Comparison of ENCODE assay signal across 8 cellular contexts in the genomic region with DNA sequence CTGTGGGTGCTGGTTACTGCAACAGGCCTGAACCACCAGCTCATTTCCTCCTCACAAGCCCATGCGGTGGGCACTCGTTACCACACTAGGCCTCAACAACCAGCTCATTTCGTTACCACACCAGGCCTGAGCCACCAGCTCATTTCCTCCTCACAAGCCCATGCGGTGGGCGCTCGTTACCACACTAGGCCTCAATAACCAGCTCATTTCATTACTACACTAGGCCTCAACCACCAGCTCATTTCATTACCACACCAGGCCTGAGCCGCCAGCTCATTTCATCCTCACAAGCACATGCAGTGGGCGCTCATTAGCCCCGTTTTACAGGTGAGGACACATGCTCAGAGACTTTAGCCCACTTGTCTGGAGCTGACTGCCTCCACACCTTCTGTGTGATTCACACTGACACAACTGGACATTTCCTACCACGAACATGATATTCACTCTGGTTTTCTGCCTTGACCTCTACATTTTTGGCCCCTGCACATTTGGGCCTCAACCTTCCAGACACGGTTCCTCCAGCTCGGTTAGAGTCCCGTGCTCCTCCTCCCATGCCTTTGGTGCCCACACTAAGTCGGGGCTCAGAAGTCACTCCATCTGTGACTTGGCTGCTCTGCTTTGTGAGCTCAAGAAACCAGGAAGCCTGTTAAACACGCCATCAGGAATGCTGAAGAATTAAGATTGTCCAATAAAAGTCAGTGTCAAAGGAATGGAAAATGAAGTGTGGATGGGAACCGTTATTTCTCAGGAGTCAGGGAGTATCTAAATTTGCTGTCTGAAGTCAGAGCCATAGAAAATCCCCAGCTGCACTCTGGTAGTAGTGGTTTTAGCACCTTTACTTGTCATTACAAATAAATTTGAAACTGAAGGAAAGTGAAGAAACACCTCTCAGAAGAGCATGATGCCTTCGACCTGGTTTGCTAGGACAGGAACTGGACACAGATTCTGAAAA. TPM values are rescaled to one million over a fixed set of nuclear protein-coding genes. Genes with fewer than 3 reads are reported as not detected.
DNase-seq lines count a peak whose midpoint lies in the region; ATAC-seq, FAIRE-seq and TF ChIP-seq lines count a peak whose summit lies in the region.

No MANE protein-coding gene starts in this region.

- H3K36me3 ChIP-seq in PC-9 (ENCODE audit: low read depth) = no peaks in the 10 kb centered on the region
- no peaks in the 10 kb centered on the region for H3K36me3 ChIP-seq in astrocyte (ENCODE audit: insufficient read depth, low read length)
- no peaks in the 10 kb centered on the region for H3K36me3 ChIP-seq in kidney (ENCODE audit: control insufficient read depth in 1 of 2, insufficient read depth in 2 of 2, low read length in 2 of 2)

- H4K20me1 ChIP-seq in PC-9 (ENCODE audit: insufficient read depth) (no peaks in the 10 kb centered on the region), astrocyte (ENCODE audit: insufficient read depth, low read length) (no peaks in the 10 kb centered on the region)

- H3K27me3 ChIP-seq in PC-9 (ENCODE audit: insufficient read depth, low read depth) (peaks cover 50% of the 10 kb centered on the region), astrocyte (ENCODE audit: insufficient read depth, low read length) (no peaks in the 10 kb centered on the region)

- H3K27ac Mint-ChIP-seq in astrocyte (ENCODE audit: unreplicated experiment) = peak overlapping the region; percentile 89

- peaks cover 39% of the 10 kb centered on the region for H3K4me1 Mint-ChIP-seq in astrocyte (ENCODE audit: low read depth, unreplicated experiment)

- BruUV-seq in PC-9 (replicated peaks; lab: Mats Ljungman, UMichigan) = no TSS peak

- H3K36me3 Mint-ChIP-seq in astrocyte (ENCODE audit: low read depth, unreplicated experiment) = no peaks in the 10 kb centered on the region

- H3K27ac ChIP-seq in PC-9 = no peak overlapping the region
- peak overlapping the region; percentile 62 for H3K27ac ChIP-seq in astrocyte (ENCODE audit: low read depth, low read length)
- no peak overlapping the region for H3K27ac ChIP-seq in kidney (ENCODE audit: low read depth in 2 of 2, low read length in 2 of 2)

- no peaks in the 10 kb centered on the region for H3F3A ChIP-seq in PC-9 (ENCODE audit: insufficient read depth, low read depth)

- no peaks in the 10 kb centered on the region for H3K27me3 Mint-ChIP-seq in astrocyte (ENCODE audit: low read depth, unreplicated experiment)

- TF ChIP-seq CTCF in PC-9 (conservative IDR thresholded peaks at IDR 0.05) (no peak), astrocyte (IDR thresholded peaks at IDR 0.05; ENCODE audit: insufficient read depth, low read depth, low read length) (no peak), kidney (IDR thresholded peaks at IDR 0.05; ENCODE audit: borderline replicate concordance, extremely low read depth, insufficient read depth) (no peak)

- no peak for DNase-seq in PC-9
- peak; percentile 2 for DNase-seq in astrocyte (ENCODE audit: low read depth)
- DNase-seq in stimulated activated CD8-positive, alpha-beta memory T cell treated with anti-CD3 and anti-CD28 coated beads, Interleukin-7, amount 100 ng/mL, for 48 hours (ENCODE audit: extremely low read depth in 1 of 2, low read depth in 1 of 2) = peak; percentile 61 to 88
- no peak for DNase-seq in NCI-H524 treated with DMSO at 0.1 percent for 48 hours (lab: John Stamatoyannopoulos, UW)
- DNase-seq in NCI-H2171 (lab: John Stamatoyannopoulos, UW) = no peak
- DNase-seq in kidney = no peak

- H3K4me2 ChIP-seq in PC-9 = no peak overlapping the region
- H3K4me2 ChIP-seq in astrocyte (ENCODE audit: low read length) = no peak overlapping the region

- H3K9me2 ChIP-seq in PC-9 (ENCODE audit: insufficient read depth) = no peaks in the 10 kb centered on the region

- no peaks in the 10 kb centered on the region for H3K9me3 ChIP-seq in PC-9 (ENCODE audit: insufficient read depth, low read depth)
- H3K9me3 ChIP-seq in astrocyte (ENCODE audit: insufficient read depth, low read depth, low read length) = no peaks in the 10 kb centered on the region
- H3K9me3 ChIP-seq in kidney (ENCODE audit: control insufficient read depth in 1 of 2, low read length in 2 of 2) = no peaks in the 10 kb centered on the region

- CTCF ChIA-PET in PC-9 (lab: Charles Lee) = no interaction called here

- no peak overlapping the region for H3K4me3 ChIP-seq in PC-9
- no peak overlapping the region for H3K4me3 ChIP-seq in astrocyte (ENCODE audit: insufficient read depth, low read depth, low read length)
- no peak overlapping the region for H3K4me3 ChIP-seq in kidney (ENCODE audit: low read length in 2 of 2)

- H3K79me2 ChIP-seq in PC-9 (ENCODE audit: low read depth) = no peaks in the 10 kb centered on the region
- no peaks in the 10 kb centered on the region for H3K79me2 ChIP-seq in astrocyte (ENCODE audit: insufficient read depth, low read length)

- intact Hi-C loops in PC-9 (cut with micrococcal nuclease; ENCODE audit: unreplicated experiment) (no loop called here), kidney (cut with DNase I) (no loop called here)

- H2AFZ ChIP-seq in PC-9 (0 out of 2 replicates have a peak overlapping the region, but pooled peaks have one; percentile 18), astrocyte (ENCODE audit: low read depth, low read length) (peak overlapping the region; percentile 39)

- FAIRE-seq in astrocyte (lab: Jason Lieb, UNC) (no peak), kidney (lab: Jason Lieb, UNC) (no peak)

- H3K4me1 ChIP-seq in PC-9 (replicated peaks; ENCODE audit: insufficient read depth) (no peaks in the 10 kb centered on the region), astrocyte (ENCODE audit: insufficient read depth, low read length) (peaks cover 27% of the 10 kb centered on the region), kidney (ENCODE audit: control insufficient read depth in 1 of 2, insufficient read depth in 1 of 2, low read depth in 1 of 2, low read length in 2 of 2) (peaks cover 0 to 3% of the 10 kb centered on the region in 2 donors)

- H3K9ac ChIP-seq in astrocyte (ENCODE audit: low read length) = peak overlapping the region; percentile 5
- H3K9ac ChIP-seq in kidney (ENCODE audit: low read length in 2 of 2) = no peak overlapping the region

- peak overlapping the region; percentile 25 for H3K4me3 Mint-ChIP-seq in astrocyte (ENCODE audit: unreplicated experiment)

- ATAC-seq in GM18498 (IDR thresholded peaks at IDR 0.05; ENCODE audit: unreplicated experiment) = peak; percentile 88
- peak; percentile 91 for ATAC-seq in HG02571 (IDR thresholded peaks at IDR 0.05; ENCODE audit: unreplicated experiment)

- POLR2A ChIA-PET in PC-9 (lab: Charles Lee; ENCODE audit: unreplicated experiment) = interaction anchor here (0.6 kb wide), 1 partner anchor 1317 kb away, joined by 4 read pairs; no protein-coding TSS in a partner anchor

- H3K9me3 Mint-ChIP-seq in astrocyte (ENCODE audit: unreplicated experiment) = peaks cover 5% of the 10 kb centered on the region

RNA-seq across cellular contexts. Expression of a gene that starts 55.8 kb away (rescaled TPM):
- 21.8 and 21.9 TPM in 2 replicates for total RNA-seq in PC-9 (2021)
- total RNA-seq in astrocyte = 35.6 and 35.9 TPM in 2 replicates
- 18.3 TPM for total RNA-seq in kidney
- 9.9 TPM for polyA plus RNA-seq in kidney (ENCODE audit: insufficient read depth, low read depth, low replicate concordance)

Comparison
In these comparisons a context has a peak if more than half of its experiments do, and no peak if none do; other contexts are left out.
1. DNase-seq: peak in astrocyte (single experiment) and stimulated activated CD8-positive, alpha-beta memory T cell treated with anti-CD3 and anti-CD28 coated beads, Interleukin-7, amount 100 ng/mL, for 48 hours (2 of 2); none in PC-9 (0 of 2), NCI-H524 treated with DMSO at 0.1 percent for 48 hours (single experiment), NCI-H2171 (single experiment) and kidney (single experiment).